15 cellular contexts compared by ENCODE assay signal in genomic region chr20:63844384-63845025, GRCh38. TPM values are rescaled to one million over a fixed set of nuclear protein-coding genes. Genes with fewer than 3 reads are reported as not detected.
"Had no signal": no experiment of that assay in that cellular context is flagged by ENCODE, and none has a peak within 500 bp of the region (broad histone marks: within the 10 kb centered on the region; RNA-seq: fewer than 3 reads in every experiment).

No MANE protein-coding gene starts in this region.

- H3K36me3 ChIP-seq: gastroesophageal sphincter, pancreas had no signal

- DNase-seq: activated CD4-positive, alpha-beta T cell treated with anti-CD3 and anti-CD28 coated beads for 48 hours; activated naive CD4-positive, alpha-beta T cell treated with Interleukin-2 at 50 U/mL for 16 hours; activated naive CD8-positive, alpha-beta T cell treated with anti-CD3 and anti-CD28 coated beads, Interleukin-2, amount 50 U/mL, for 24 hours; caudate nucleus; effector memory CD4-positive, alpha-beta T cell; hypothalamus; mammary epithelial cell; pancreas had no signal

- H3K4me3 Mint-ChIP-seq: activated naive CD8-positive, alpha-beta T cell treated with anti-CD3 and anti-CD28 coated beads, Interleukin-2, amount 50 U/mL, for 24 hours; natural killer cell treated with Interleukin-12 subunit alpha and Interleukin-12 subunit beta and Interleukin-15 and Interleukin-18, amount 100 ng/mL, for 72 hours had no signal

- H3K36me3 Mint-ChIP-seq: natural killer cell treated with Interleukin-12 subunit alpha and Interleukin-12 subunit beta and Interleukin-15 and Interleukin-18, amount 100 ng/mL, for 72 hours had no signal

- H3K27me3 ChIP-seq: pancreas had no signal

- H3K9me3 ChIP-seq: gastroesophageal sphincter, pancreas had no signal

- H3K4me3 ChIP-seq: gastroesophageal sphincter, pancreas, skin epidermis had no signal

- H3K27ac Mint-ChIP-seq: activated naive CD8-positive, alpha-beta T cell treated with anti-CD3 and anti-CD28 coated beads, Interleukin-2, amount 50 U/mL, for 24 hours; natural killer cell treated with Interleukin-12 subunit alpha and Interleukin-12 subunit beta and Interleukin-15 and Interleukin-18, amount 100 ng/mL, for 72 hours; T-helper 2 cell treated with Interferon-gamma antibody and Interleukin-4, amounts not matched to agents 5 μg/mL and 100 μg/mL, for 36 hours had no signal

- H3K27ac ChIP-seq: epithelial cell of prostate, pancreas, skin epidermis had no signal

- ATAC-seq: activated naive CD8-positive, alpha-beta T cell treated with anti-CD3 and anti-CD28 coated beads, Interleukin-2, amount 50 U/mL, for 24 hours; gastroesophageal sphincter; natural killer cell treated with Interleukin-12 subunit alpha and Interleukin-12 subunit beta and Interleukin-15 and Interleukin-18, amount 100 ng/mL, for 72 hours; pancreas had no signal

- H3K4me1 ChIP-seq: pancreas had no signal

RNA-seq across cellular contexts. Expression of gene ABHD16B, which starts 16.8 kb away (rescaled TPM):
- total RNA-seq: astrocyte; gastroesophageal sphincter; mammary epithelial cell; natural killer cell treated with Interleukin-12 subunit alpha and Interleukin-12 subunit beta and Interleukin-15 and Interleukin-18, amount 100 ng/mL, for 72 hours; pancreas; renal cortical epithelial cell had no signal
- polyA plus RNA-seq: mammary epithelial cell had no signal
